ENCODE assay signal across 9 cellular contexts in genomic region chr12:46675736-46676135, GRCh38.
A peak's percentile ranks its signal among the peaks of the same experiment; 100 is the strongest.
DNase-seq lines count a peak whose midpoint lies in the region; ATAC-seq, FAIRE-seq and TF ChIP-seq lines count a peak whose summit lies in the region.
"Had no signal": no experiment of that assay in that cellular context is flagged by ENCODE, and none has a peak within 500 bp of the region (broad histone marks: within the 10 kb centered on the region; RNA-seq: fewer than 3 reads in every experiment).

No MANE protein-coding gene starts in this region.

- no peak overlapping the region for H3K9ac ChIP-seq in KMS-11

- no peaks in the 10 kb centered on the region for H3K27me3 Mint-ChIP-seq in activated CD4-positive, alpha-beta T cell treated with anti-CD3 and anti-CD28 coated beads for 36 hours
- H3K27me3 Mint-ChIP-seq: naive B cell had no signal

- H3K27ac Mint-ChIP-seq in activated CD4-positive, alpha-beta T cell treated with anti-CD3 and anti-CD28 coated beads for 36 hours: no peak overlapping the region

- H3K27me3 ChIP-seq in KMS-11 (ENCODE audit: insufficient read depth, low read depth): no peaks in the 10 kb centered on the region

- TF ChIP-seq CTCF in KMS-11 (conservative IDR thresholded peaks at IDR 0.05; ENCODE audit: low read depth, low read length): peak; percentile 80
- peak; percentile 49 for TF ChIP-seq CTCF in astrocyte of the spinal cord (IDR thresholded peaks at IDR 0.05; ENCODE audit: low read depth, low read length)

- ATAC-seq in GM19397 (IDR thresholded peaks at IDR 0.05; ENCODE audit: unreplicated experiment): no peak
- ATAC-seq in activated CD4-positive, alpha-beta T cell treated with anti-CD3 and anti-CD28 coated beads for 36 hours: no peak

- H3K36me3 Mint-ChIP-seq in activated CD4-positive, alpha-beta T cell treated with anti-CD3 and anti-CD28 coated beads for 36 hours (ENCODE audit: low read depth): no peaks in the 10 kb centered on the region
- H3K36me3 Mint-ChIP-seq: naive B cell had no signal

- FAIRE-seq in H54 (lab: Jason Lieb, UNC): no peak

- POLR2A ChIA-PET in activated CD4-positive, alpha-beta T cell treated with anti-CD3 and anti-CD28 coated beads for 36 hours (lab: Charles Lee): interaction anchor here (0.6 kb wide), 1 partner anchor 125 kb away, joined by 3 read pairs; no protein-coding TSS in a partner anchor

- no peak overlapping the region for H3K4me3 Mint-ChIP-seq in activated CD4-positive, alpha-beta T cell treated with anti-CD3 and anti-CD28 coated beads for 36 hours
- H3K4me3 Mint-ChIP-seq: naive B cell had no signal

- H3K9me3 Mint-ChIP-seq in activated CD4-positive, alpha-beta T cell treated with anti-CD3 and anti-CD28 coated beads for 36 hours (ENCODE audit: low read depth): no peaks in the 10 kb centered on the region

- TF ChIP-seq POLR2A in H54 (IDR thresholded peaks at IDR 0.05; ENCODE audit: low read depth, low read length): no peak

- H3K4me2 ChIP-seq in KMS-11: no peak overlapping the region

- H3K4me3 ChIP-seq in KMS-11 (IDR thresholded peaks at IDR 0.05; ENCODE audit: insufficient read depth, low read depth, low read length) (no peak overlapping the region), astrocyte of the spinal cord (ENCODE audit: low read depth, low read length) (no peak overlapping the region)

- no peaks in the 10 kb centered on the region for H3K79me2 ChIP-seq in KMS-11 (ENCODE audit: insufficient read depth, low read depth)

- in situ Hi-C loops in astrocyte of the spinal cord (cut with HindIII; ENCODE audit: low sequenced_read_pairs): no loop called here

- DNase-seq in DMS53 treated with DMSO at 0.1 percent for 48 hours (lab: John Stamatoyannopoulos, UW; ENCODE audit: unreplicated experiment): peak; percentile 71
- DNase-seq in astrocyte of the spinal cord (ENCODE audit: low read depth, low spot score): peak; percentile 52
- peak; percentile 67 for DNase-seq in left kidney (ENCODE audit: low read depth, low spot score)
- DNase-seq in activated CD4-positive, alpha-beta T cell treated with anti-CD3 and anti-CD28 coated beads for 36 hours: no peak
- DNase-seq in NCI-H345 treated with DMSO at 0.1 percent for 48 hours (lab: John Stamatoyannopoulos, UW; ENCODE audit: unreplicated experiment): no peak
- no peak for DNase-seq in H54 (ENCODE audit: insufficient read length, low spot score)
- DNase-seq: naive B cell had no signal

- no peak overlapping the region for H3K27ac ChIP-seq in KMS-11

- CTCF ChIA-PET in activated CD4-positive, alpha-beta T cell treated with anti-CD3 and anti-CD28 coated beads for 36 hours (lab: Charles Lee): interaction anchor here (0.5 to 2.4 kb wide), 11 partner anchors 10 to 594 kb away, joined by 3 to 11 read pairs (median 3); no protein-coding TSS in a partner anchor

- intact Hi-C loops in activated CD4-positive, alpha-beta T cell treated with anti-CD3 and anti-CD28 coated beads for 36 hours (cut with DNase I, micrococcal nuclease): loop anchor here (1.0 to 10.0 kb wide), 9 partner anchors 257 to 603 kb away; no protein-coding TSS in a partner anchor

- H3K4me1 ChIP-seq in KMS-11 (ENCODE audit: low read depth, poor library complexity, severe bottlenecking): peaks cover 11% of the 10 kb centered on the region

- no peaks in the 10 kb centered on the region for H4K20me1 ChIP-seq in KMS-11 (ENCODE audit: insufficient read depth)

- no peak overlapping the region for H2AFZ ChIP-seq in KMS-11 (ENCODE audit: low read depth)

- no peaks in the 10 kb centered on the region for H3K36me3 ChIP-seq in KMS-11 (ENCODE audit: insufficient read depth)

- H3K4me1 Mint-ChIP-seq in activated CD4-positive, alpha-beta T cell treated with anti-CD3 and anti-CD28 coated beads for 36 hours: peaks cover 8% of the 10 kb centered on the region
- H3K4me1 Mint-ChIP-seq: naive B cell had no signal

Comparison
In these comparisons a context has a peak if more than half of its experiments do, and no peak if none do; other contexts are left out.
1. DNase-seq: peak in DMS53 treated with DMSO at 0.1 percent for 48 hours (single experiment), astrocyte of the spinal cord (single experiment) and left kidney (single experiment); none in activated CD4-positive, alpha-beta T cell treated with anti-CD3 and anti-CD28 coated beads for 36 hours (single experiment), NCI-H345 treated with DMSO at 0.1 percent for 48 hours (single experiment) and H54 (single experiment).